In the genomic region with DNA sequence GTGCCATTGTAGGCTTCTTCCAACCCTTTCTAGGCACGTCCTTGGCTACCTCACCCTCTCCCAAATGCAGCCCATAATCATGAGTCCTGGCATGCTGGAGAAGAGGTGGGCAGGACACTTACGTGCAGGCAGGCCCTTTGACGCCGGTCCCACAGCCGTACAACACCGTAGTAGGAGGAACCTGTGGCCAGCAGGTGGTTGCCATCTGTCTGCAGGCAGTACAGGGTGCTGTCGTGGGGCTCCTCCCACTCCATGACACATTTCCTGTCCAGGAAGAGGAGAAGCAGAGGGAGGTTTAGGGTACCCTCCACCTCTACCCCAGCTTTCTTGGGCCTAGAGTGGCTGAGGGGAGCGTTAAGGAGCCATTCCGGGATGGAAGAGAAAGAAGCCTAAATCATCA, we compare ENCODE assay signal across 12 cellular contexts.
DNase-seq lines count a peak whose midpoint lies in the region; ATAC-seq and TF ChIP-seq lines count a peak whose summit lies in the region.
"Had no signal": no experiment of that assay in that cellular context is flagged by ENCODE, and none has a peak within 500 bp of the region (broad histone marks: within the 10 kb centered on the region; RNA-seq: fewer than 3 reads in every experiment).

No MANE protein-coding gene starts in this region.

- no peaks in the 10 kb centered on the region for H3K9me3 Mint-ChIP-seq in stimulated activated memory B cell treated with anti-CD40 and anti-IgM and Interleukin-4, amounts not matched to agents 10 μg/mL and 1 μg/mL and 100 μg/mL, for 72 hours

- no peak overlapping the region for H3K4me3 Mint-ChIP-seq in stimulated activated memory B cell treated with anti-CD40 and anti-IgM and Interleukin-4, amounts not matched to agents 10 μg/mL and 1 μg/mL and 100 μg/mL, for 72 hours

- peaks cover 43% of the 10 kb centered on the region for H3K36me3 Mint-ChIP-seq in stimulated activated memory B cell treated with anti-CD40 and anti-IgM and Interleukin-4, amounts not matched to agents 10 μg/mL and 1 μg/mL and 100 μg/mL, for 72 hours

- no peak for TF ChIP-seq POLR2A in NB4 (IDR thresholded peaks at IDR 0.05; ENCODE audit: extremely low read depth, insufficient read length)

- no peaks in the 10 kb centered on the region for H3K27me3 Mint-ChIP-seq in stimulated activated memory B cell treated with anti-CD40 and anti-IgM and Interleukin-4, amounts not matched to agents 10 μg/mL and 1 μg/mL and 100 μg/mL, for 72 hours

- TF ChIP-seq CTCF in NB4 (IDR thresholded peaks at IDR 0.05; ENCODE audit: low read depth, low read length) = no peak
- TF ChIP-seq CTCF in choroid plexus epithelial cell (conservative IDR thresholded peaks at IDR 0.05; ENCODE audit: low read depth, low read length) = no peak

- H3K4me3 ChIP-seq in NB4 (ENCODE audit: low read depth, low read length) = no peak overlapping the region
- no peak overlapping the region for H3K4me3 ChIP-seq in choroid plexus epithelial cell (ENCODE audit: low read depth, low read length)

- H3K4me1 Mint-ChIP-seq in stimulated activated memory B cell treated with anti-CD40 and anti-IgM and Interleukin-4, amounts not matched to agents 10 μg/mL and 1 μg/mL and 100 μg/mL, for 72 hours = peaks cover 9% of the 10 kb centered on the region

- no peak for ATAC-seq in stimulated activated memory B cell treated with anti-CD40 and anti-IgM and Interleukin-4, amounts not matched to agents 10 μg/mL and 1 μg/mL and 100 μg/mL, for 72 hours
- no peak for ATAC-seq in HG03139 (IDR thresholded peaks at IDR 0.05; ENCODE audit: unreplicated experiment)

- H3K27ac Mint-ChIP-seq in stimulated activated memory B cell treated with anti-CD40 and anti-IgM and Interleukin-4, amounts not matched to agents 10 μg/mL and 1 μg/mL and 100 μg/mL, for 72 hours = peak overlapping the region; percentile 28

- peak; percentile 34 to 39 for DNase-seq in activated T-cell treated with anti-CD3 and anti-CD28 coated beads, Interleukin-2, amount 50 U/mL, for 48 hours
- no peak for DNase-seq in activated T-cell treated with anti-CD3 and anti-CD28 coated beads, Interleukin-2, amount 50 U/mL, for 1 hour
- DNase-seq in NB4 (ENCODE audit: low read depth) (peak; percentile 61), choroid plexus epithelial cell (ENCODE audit: low read depth) (peak; percentile 19), NCI-H1105 treated with DMSO at 0.1 percent for 48 hours (lab: John Stamatoyannopoulos, UW) (no peak), HK-2 (ENCODE audit: unreplicated experiment) (no peak)
- DNase-seq: activated gamma-delta T cell treated with Interleukin-2 at 50 U/mL for 16 hours; effector CD4-positive, alpha-beta T cell; NCI-H1436; NK-92 treated with Interleukin-12 subunit alpha and Interleukin-12 subunit beta, amount 100 ng/mL, for 24 hours had no signal

Comparison
In these comparisons a context has a peak if more than half of its experiments do, and no peak if none do; other contexts are left out.
1. DNase-seq: peak in activated T-cell treated with anti-CD3 and anti-CD28 coated beads, Interleukin-2, amount 50 U/mL, for 48 hours (2 of 2), NB4 (single experiment) and choroid plexus epithelial cell (single experiment); none in activated T-cell treated with anti-CD3 and anti-CD28 coated beads, Interleukin-2, amount 50 U/mL, for 1 hour (single experiment), NCI-H1105 treated with DMSO at 0.1 percent for 48 hours (single experiment) and HK-2 (single experiment).